Comparison of ENCODE assay signal across 18 cellular contexts in genomic region chr11:44221992-44222391, GRCh38.
"Had no signal": no experiment of that assay in that cellular context is flagged by ENCODE, and none has a peak within 500 bp of the region (broad histone marks: within the 10 kb centered on the region; RNA-seq: fewer than 3 reads in every experiment).

No MANE protein-coding gene starts in this region.

- DNase-seq: activated CD4-positive, alpha-beta T cell treated with anti-CD3 and anti-CD28 coated beads for 4 hours; activated CD8-positive, alpha-beta memory T cell treated with anti-CD3 and anti-CD28 coated beads, Interleukin-2, amount 50 U/mL, for 4 hours; activated CD8-positive, alpha-beta T cell treated with anti-CD3 and anti-CD28 coated beads for 36 hours; activated gamma-delta T cell treated with Interleukin-2 at 50 U/mL for 16 hours; activated naive CD4-positive, alpha-beta T cell treated with anti-CD3 and anti-CD28 coated beads, Interleukin-2, amount 10 ng/mL, durations not matched to agents 7 days and 5 days; activated naive CD8-positive, alpha-beta T cell treated with anti-CD3 and anti-CD28 coated beads for 36 hours; activated T-cell treated with anti-CD3 and anti-CD28 coated beads, Interleukin-2, amount 50 U/mL, for 72 hours; anterior cingulate cortex; cerebellar nuclear complex; NCI-H1105; NCI-H1436; NCI-H1694 treated with DMSO at 0.1 percent for 48 hours; NCI-H2029 treated with DMSO at 0.1 percent for 48 hours; NCI-H510A treated with DMSO at 0.1 percent for 48 hours; PC-3; SHP77; T-helper 1 cell; WERI-Rb-1 had no signal

- H3K27ac ChIP-seq: WERI-Rb-1 had no signal

- ATAC-seq: activated CD8-positive, alpha-beta T cell treated with anti-CD3 and anti-CD28 coated beads for 36 hours; activated T-cell treated with anti-CD3 and anti-CD28 coated beads, Interleukin-2, amount 50 U/mL, for 72 hours; PC-3 had no signal

- H3K36me3 ChIP-seq: WERI-Rb-1 had no signal
